Comparison of ENCODE assay signal across 29 cellular contexts in genomic region chr15:57920916-57921315, GRCh38.
A peak's percentile ranks its signal among the peaks of the same experiment; 100 is the strongest.
DNase-seq lines count a peak whose midpoint lies in the region; ATAC-seq and TF ChIP-seq lines count a peak whose summit lies in the region.
"Had no signal": no experiment of that assay in that cellular context is flagged by ENCODE, and none has a peak within 500 bp of the region (broad histone marks: within the 10 kb centered on the region; RNA-seq: fewer than 3 reads in every experiment).

No MANE protein-coding gene starts in this region.

- TF ChIP-seq CTCF in left ventricle myocardium inferior (IDR thresholded peaks at IDR 0.05; ENCODE audit: borderline replicate concordance) (no peak), epithelial cell of proximal tubule (conservative IDR thresholded peaks at IDR 0.05; ENCODE audit: low read depth, low read length) (no peak), neural progenitor cell (IDR thresholded peaks at IDR 0.05) (no peak)

- no peak overlapping the region for H2AK5ac ChIP-seq in mesenchymal stem cell (ENCODE audit: low read length, severe bottlenecking)

- no peaks in the 10 kb centered on the region for H3F3A ChIP-seq in neural progenitor cell (ENCODE audit: low read depth)

- H3K4me1 ChIP-seq in left ventricle myocardium inferior (peaks cover 64% of the 10 kb centered on the region), mesenchymal stem cell (ENCODE audit: control insufficient read depth, insufficient read depth, low read depth, low read length) (no peaks in the 10 kb centered on the region), neural progenitor cell (no peaks in the 10 kb centered on the region)
- H3K4me1 ChIP-seq: foreskin keratinocyte had no signal

- H2AFZ ChIP-seq in mesenchymal stem cell (ENCODE audit: low read depth, low read length) (no peak overlapping the region), neural progenitor cell (replicated peaks) (no peak overlapping the region)

- H3K36me3 ChIP-seq in left ventricle myocardium inferior (no peaks in the 10 kb centered on the region), mesenchymal stem cell (ENCODE audit: control insufficient read depth in 1 of 2, insufficient read depth in 2 of 2, low read depth in 1 of 2, low read length in 2 of 2) (no peaks in the 10 kb centered on the region), H7 (replicated peaks; ENCODE audit: control insufficient read depth, insufficient read depth, low read length) (no peaks in the 10 kb centered on the region), neural progenitor cell (no peaks in the 10 kb centered on the region)
- H3K36me3 ChIP-seq: heart left ventricle, lower lobe of right lung, prostate gland had no signal

- H3K4me3 ChIP-seq in left ventricle myocardium inferior (no peak overlapping the region), epithelial cell of proximal tubule (ENCODE audit: low read depth, low read length) (no peak overlapping the region), mesenchymal stem cell (ENCODE audit: insufficient read depth in 1 of 2, low read depth in 1 of 2, low read length in 2 of 2) (no peak overlapping the region), H7 (ENCODE audit: insufficient read depth, low read depth, low read length) (no peak overlapping the region), neural progenitor cell (no peak overlapping the region)
- H3K4me3 ChIP-seq: body of pancreas, GM12878, heart left ventricle, lower lobe of right lung, mucosa of descending colon, prostate gland had no signal

- ATAC-seq in left ventricle myocardium superior: no peak
- no peak for ATAC-seq in HG02642 (IDR thresholded peaks at IDR 0.05; ENCODE audit: poor library complexity, unreplicated experiment)
- ATAC-seq in HG03039 (IDR thresholded peaks at IDR 0.05; ENCODE audit: unreplicated experiment): no peak
- ATAC-seq: activated T-cell treated with anti-CD3 and anti-CD28 coated beads, Interleukin-2, amount 50 U/mL, for 72 hours; body of pancreas; foreskin keratinocyte; GM12878; heart left ventricle; lower lobe of right lung; mucosa of descending colon; natural killer cell; stimulated activated memory B cell treated with anti-CD40 and anti-IgM and Interleukin-4, amounts not matched to agents 10 μg/mL and 1 μg/mL and 100 μg/mL, for 72 hours had no signal

- no peak overlapping the region for H4K8ac ChIP-seq in mesenchymal stem cell (ENCODE audit: low read length)

- no peaks in the 10 kb centered on the region for H3K9me3 ChIP-seq in left ventricle myocardium inferior (replicated peaks)
- no peaks in the 10 kb centered on the region for H3K9me3 ChIP-seq in mesenchymal stem cell (ENCODE audit: control insufficient read depth, low read length)
- H3K9me3 ChIP-seq in neural progenitor cell (ENCODE audit: low read depth): no peaks in the 10 kb centered on the region
- H3K9me3 ChIP-seq: body of pancreas, heart left ventricle, lower lobe of right lung, mucosa of descending colon, prostate gland had no signal

- 58% methylated on average over 4 of the region's 5 CpGs for WGBS in mesenchymal stem cell

- H3K79me1 ChIP-seq in mesenchymal stem cell (replicated peaks; ENCODE audit: low read length, poor library complexity, severe bottlenecking): no peaks in the 10 kb centered on the region

- no peak overlapping the region for H3K18ac ChIP-seq in mesenchymal stem cell (ENCODE audit: low read depth in 1 of 2, low read length in 2 of 2)

- H3K4ac ChIP-seq in mesenchymal stem cell (ENCODE audit: low read depth in 1 of 2, low read length in 2 of 2): no peak overlapping the region

- no peak overlapping the region for H4K91ac ChIP-seq in mesenchymal stem cell (ENCODE audit: low read length)

- no peak overlapping the region for H2BK12ac ChIP-seq in mesenchymal stem cell (ENCODE audit: low read length in 2 of 2)

- H3K27ac ChIP-seq in left ventricle myocardium inferior (replicated peaks): peak overlapping the region; percentile 87
- no peak overlapping the region for H3K27ac ChIP-seq in mesenchymal stem cell (ENCODE audit: low read length, poor library complexity, severe bottlenecking)
- H3K27ac ChIP-seq in neural progenitor cell: no peak overlapping the region
- H3K27ac ChIP-seq: foreskin keratinocyte, lower lobe of right lung, prostate gland had no signal

- H3K9ac ChIP-seq in mesenchymal stem cell (ENCODE audit: low read length) (peak overlapping the region; percentile 59), neural progenitor cell (no peak overlapping the region)

- no peaks in the 10 kb centered on the region for H3K9me3 Mint-ChIP-seq in neural progenitor cell
- H3K9me3 Mint-ChIP-seq: activated naive CD4-positive, alpha-beta T cell treated with anti-CD3 and anti-CD28 coated beads for 36 hours; activated T-cell treated with anti-CD3 and anti-CD28 coated beads, Interleukin-2, amount 50 U/mL, for 72 hours; natural killer cell; stimulated activated memory B cell treated with anti-CD40 and anti-IgM and Interleukin-4, amounts not matched to agents 10 μg/mL and 1 μg/mL and 100 μg/mL, for 72 hours; T-helper 2 cell treated with Interferon-gamma antibody and Interleukin-4, amounts not matched to agents 5 μg/mL and 100 μg/mL, for 36 hours had no signal

- no peak overlapping the region for H3K27ac Mint-ChIP-seq in neural progenitor cell
- H3K27ac Mint-ChIP-seq: activated naive CD4-positive, alpha-beta T cell treated with anti-CD3 and anti-CD28 coated beads for 36 hours; activated T-cell treated with anti-CD3 and anti-CD28 coated beads, Interleukin-2, amount 50 U/mL, for 72 hours; CD4-positive, CD25-positive, alpha-beta regulatory T cell; natural killer cell; stimulated activated memory B cell treated with anti-CD40 and anti-IgM and Interleukin-4, amounts not matched to agents 10 μg/mL and 1 μg/mL and 100 μg/mL, for 72 hours; T-helper 2 cell treated with Interferon-gamma antibody and Interleukin-4, amounts not matched to agents 5 μg/mL and 100 μg/mL, for 36 hours had no signal

- no peak overlapping the region for H2BK15ac ChIP-seq in mesenchymal stem cell (ENCODE audit: low read depth, poor library complexity, severe bottlenecking)

- no peaks in the 10 kb centered on the region for H3K36me3 Mint-ChIP-seq in neural progenitor cell
- H3K36me3 Mint-ChIP-seq: CD4-positive, CD25-positive, alpha-beta regulatory T cell; natural killer cell; stimulated activated memory B cell treated with anti-CD40 and anti-IgM and Interleukin-4, amounts not matched to agents 10 μg/mL and 1 μg/mL and 100 μg/mL, for 72 hours had no signal

- H3K79me2 ChIP-seq in neural progenitor cell (ENCODE audit: low read depth): no peaks in the 10 kb centered on the region

- H3K27me3 ChIP-seq in left ventricle myocardium inferior (ENCODE audit: low read depth) (no peaks in the 10 kb centered on the region), mesenchymal stem cell (ENCODE audit: control insufficient read depth in 1 of 2, insufficient read depth in 1 of 2, low read length in 2 of 2) (peaks cover 9 to 16% of the 10 kb centered on the region in 2 experiments), H7 (ENCODE audit: control insufficient read depth, insufficient read depth, low read length) (no peaks in the 10 kb centered on the region), neural progenitor cell (no peaks in the 10 kb centered on the region)
- H3K27me3 ChIP-seq: body of pancreas, heart left ventricle had no signal

- no peaks in the 10 kb centered on the region for H4K20me1 ChIP-seq in neural progenitor cell (ENCODE audit: low read depth)

- DNase-seq in left ventricle myocardium inferior (no peak), left ventricle myocardium superior (no peak), epithelial cell of proximal tubule (ENCODE audit: low read depth) (peak; percentile 61), mesenchymal stem cell (no peak), H7 (no peak), neural progenitor cell (ENCODE audit: low spot score) (no peak)
- DNase-seq: activated CD4-positive, alpha-beta T cell treated with anti-CD3 and anti-CD28 coated beads, Interleukin-2, amount 50 U/mL, for 48 hours; activated CD4-positive, CD25-positive, alpha-beta regulatory T cell treated with anti-CD3 and anti-CD28 coated beads, Interleukin-2, amount 50 U/mL, for 72 hours; activated naive CD4-positive, alpha-beta T cell treated with anti-CD3 and anti-CD28 coated beads for 36 hours; activated T-cell treated with anti-CD3 and anti-CD28 coated beads, Interleukin-2, amount 50 U/mL, for 72 hours; CD4-positive, CD25-positive, alpha-beta regulatory T cell; effector CD4-positive, alpha-beta T cell; heart left ventricle; kidney; lower lobe of right lung; mucosa of descending colon; natural killer cell; NCI-H1105 treated with DMSO at 0.1 percent for 48 hours; NCI-H187 treated with DMSO at 0.1 percent for 48 hours; NCI-H2171; occipital lobe had no signal

- no peak overlapping the region for H2BK5ac ChIP-seq in mesenchymal stem cell (ENCODE audit: low read depth, low read length, poor library complexity, severe bottlenecking)

- peaks cover 3% of the 10 kb centered on the region for H3K4me1 Mint-ChIP-seq in neural progenitor cell
- H3K4me1 Mint-ChIP-seq: CD4-positive, CD25-positive, alpha-beta regulatory T cell; natural killer cell; stimulated activated memory B cell treated with anti-CD40 and anti-IgM and Interleukin-4, amounts not matched to agents 10 μg/mL and 1 μg/mL and 100 μg/mL, for 72 hours had no signal

- no peak overlapping the region for H3K23ac ChIP-seq in mesenchymal stem cell (ENCODE audit: low read length in 2 of 2)

- no peak overlapping the region for H3K4me2 ChIP-seq in mesenchymal stem cell (ENCODE audit: low read length, poor library complexity, severe bottlenecking)
- H3K4me2 ChIP-seq in neural progenitor cell: no peak overlapping the region

- no peak overlapping the region for H3K4me3 Mint-ChIP-seq in neural progenitor cell
- H3K4me3 Mint-ChIP-seq: activated naive CD4-positive, alpha-beta T cell treated with anti-CD3 and anti-CD28 coated beads for 36 hours; activated T-cell treated with anti-CD3 and anti-CD28 coated beads, Interleukin-2, amount 50 U/mL, for 72 hours; CD4-positive, CD25-positive, alpha-beta regulatory T cell; natural killer cell; stimulated activated memory B cell treated with anti-CD40 and anti-IgM and Interleukin-4, amounts not matched to agents 10 μg/mL and 1 μg/mL and 100 μg/mL, for 72 hours; T-helper 2 cell treated with Interferon-gamma antibody and Interleukin-4, amounts not matched to agents 5 μg/mL and 100 μg/mL, for 36 hours had no signal

- intact Hi-C loops in left ventricle myocardium inferior (cut with micrococcal nuclease) (no loop called here), left ventricle myocardium superior (cut with micrococcal nuclease) (no loop called here)

- H2BK120ac ChIP-seq in mesenchymal stem cell (ENCODE audit: low read depth, low read length): no peak overlapping the region

- no peak overlapping the region for H3K14ac ChIP-seq in mesenchymal stem cell (ENCODE audit: low read length in 2 of 2)

- H3K27me3 Mint-ChIP-seq in neural progenitor cell (ENCODE audit: insufficient read depth, low read depth): no peaks in the 10 kb centered on the region
- H3K27me3 Mint-ChIP-seq: stimulated activated memory B cell treated with anti-CD40 and anti-IgM and Interleukin-4, amounts not matched to agents 10 μg/mL and 1 μg/mL and 100 μg/mL, for 72 hours had no signal
